ENCODE assay signal across 7 cellular contexts in genomic region chr2:236645141-236645540, GRCh38.
A peak's percentile ranks its signal among the peaks of the same experiment; 100 is the strongest.
DNase-seq lines count a peak whose midpoint lies in the region; ATAC-seq, FAIRE-seq and TF ChIP-seq lines count a peak whose summit lies in the region.
"Not testable (repeated sequence)": the region's sequence is repeated elsewhere in the genome, so short reads cannot be mapped to it uniquely, and the experiment has no call there.

No MANE protein-coding gene starts in this region.

- not testable (repeated sequence) for DNase-seq in IMR-90
- DNase-seq in activated CD8-positive, alpha-beta memory T cell treated with anti-CD3 and anti-CD28 coated beads, Interleukin-2, amount 50 U/mL, for 48 hours = peak; percentile 0
- DNase-seq in ecto neural progenitor cell (ENCODE audit: low spot score) = peak; percentile 1
- DNase-seq in kidney = peak; percentile 22
- peak in 1 of 2 experiments; percentile 20 for DNase-seq in mesothelial cell of epicardium (ENCODE audit: low spot score in 2 of 2, unreplicated experiment in 2 of 2)
- DNase-seq in sigmoid colon = peak; percentile 32
- peak; percentile 3 for DNase-seq in type B pancreatic cell (ENCODE audit: extremely low spot score, unreplicated experiment)

- dilution Hi-C loops in IMR-90 (cut with HindIII; ENCODE audit: low sequenced_read_pairs, unreplicated experiment) = not testable (repeated sequence)

- peaks cover 28% of the 10 kb centered on the region for H3K9me3 Mint-ChIP-seq in mesothelial cell of epicardium
- peaks cover 16% of the 10 kb centered on the region for H3K9me3 Mint-ChIP-seq in type B pancreatic cell

- H2BK15ac ChIP-seq in IMR-90 (ENCODE audit: low read depth, low read length) = peak overlapping the region; percentile 52; the same call in 1 of the 3 replicates

- in situ Hi-C loops in IMR-90 (cut with MboI; ENCODE audit: low sequenced_read_pairs) = not testable (repeated sequence)

- H3K23ac ChIP-seq in IMR-90 (ENCODE audit: low read depth, low read length) = not testable (repeated sequence)

- not testable (repeated sequence) for TF ChIP-seq RAD21 in IMR-90 (IDR thresholded peaks at IDR 0.05; ENCODE audit: low read length)

- peaks cover 12% of the 10 kb centered on the region; the same call in 1 of the 2 replicates for H3K9me3 ChIP-seq in IMR-90 (ENCODE audit: control insufficient read depth, insufficient read depth, low read length)
- not testable (repeated sequence) for H3K9me3 ChIP-seq in kidney (ENCODE audit: control insufficient read depth in 1 of 2, low read length in 2 of 2); sigmoid colon

- not testable (repeated sequence) for H4K8ac ChIP-seq in IMR-90 (ENCODE audit: low read depth in 2 of 2, low read length in 2 of 2)

- H2AFZ ChIP-seq in IMR-90 (replicated peaks; ENCODE audit: low read length, poor library complexity) = not testable (repeated sequence)

- 83% methylated on average over 1 of the region's 4 CpGs; no CpG with 5 or more reads in 1 of the 2 experiments for WGBS in IMR-90 (ENCODE audit: extremely low coverage in 2 of 2, insufficient read length in 1 of 2), 2 experiments
- 88 to 93% methylated on average over 4 of the region's 4 CpGs for WGBS in sigmoid colon, 2 donors

- not testable (repeated sequence) for H2AK9ac ChIP-seq in IMR-90 (replicated peaks; ENCODE audit: low read depth, low read length, poor library complexity)

- H3K79me1 ChIP-seq in IMR-90 (ENCODE audit: low read depth in 1 of 2, low read length in 2 of 2) = not testable (repeated sequence)

- H3K4me1 Mint-ChIP-seq in mesothelial cell of epicardium (peaks cover 23% of the 10 kb centered on the region), type B pancreatic cell (ENCODE audit: unreplicated experiment) (peaks cover 12% of the 10 kb centered on the region)

- H3K9ac ChIP-seq in IMR-90 (ENCODE audit: low read depth, low read length); kidney (ENCODE audit: low read length in 2 of 2): not testable (repeated sequence)

- intact Hi-C loops in IMR-90 (cut with micrococcal nuclease); kidney (cut with DNase I); sigmoid colon (cut with DNase I): not testable (repeated sequence)

- H3K27me3 Mint-ChIP-seq in mesothelial cell of epicardium (ENCODE audit: low read depth); type B pancreatic cell: not testable (repeated sequence)

- TF ChIP-seq CTCF in IMR-90 (conservative IDR thresholded peaks at IDR 0.05; ENCODE audit: low read depth, low read length); kidney (IDR thresholded peaks at IDR 0.05; ENCODE audit: borderline replicate concordance, extremely low read depth, insufficient read depth); mesothelial cell of epicardium (IDR thresholded peaks at IDR 0.05; ENCODE audit: unreplicated experiment); sigmoid colon (IDR thresholded peaks at IDR 0.05); type B pancreatic cell (conservative IDR thresholded peaks at IDR 0.05): not testable (repeated sequence)

- H3K9me1 ChIP-seq in IMR-90 (ENCODE audit: insufficient read depth, low read length) = not testable (repeated sequence)

- H2AK5ac ChIP-seq in IMR-90 (ENCODE audit: low read depth, low read length) = not testable (repeated sequence)

- TF ChIP-seq POLR2A in IMR-90 (IDR thresholded peaks at IDR 0.05; ENCODE audit: low read depth, low read length); sigmoid colon (IDR thresholded peaks at IDR 0.05): not testable (repeated sequence)

- H3K56ac ChIP-seq in IMR-90 (ENCODE audit: extremely low read depth, insufficient read depth, low read length) = not testable (repeated sequence)

- H3K36me3 ChIP-seq in IMR-90 (ENCODE audit: control insufficient read depth, insufficient read depth, low read length); kidney (ENCODE audit: control insufficient read depth in 1 of 2, insufficient read depth in 2 of 2, low read length in 2 of 2); sigmoid colon: not testable (repeated sequence)

- TF ChIP-seq EP300 in sigmoid colon (IDR thresholded peaks at IDR 0.05) = not testable (repeated sequence)

- POLR2A ChIA-PET in IMR-90 (lab: Charles Lee; ENCODE audit: unreplicated experiment) = not testable (repeated sequence)

- not testable (repeated sequence) for H3K18ac ChIP-seq in IMR-90 (ENCODE audit: low read depth, low read length)

- peak overlapping the region; percentile 83 for H3K27ac Mint-ChIP-seq in mesothelial cell of epicardium
- not testable (repeated sequence) for H3K27ac Mint-ChIP-seq in type B pancreatic cell

- H4K5ac ChIP-seq in IMR-90 (ENCODE audit: low read depth, low read length) = not testable (repeated sequence)

- not testable (repeated sequence) for H4K91ac ChIP-seq in IMR-90 (ENCODE audit: insufficient read depth, low read depth, low read length)

- CTCF ChIA-PET in IMR-90 (lab: Yijun Ruan, JAX) = not testable (repeated sequence)

- BruUV-seq in IMR-90 (replicated peaks; lab: Mats Ljungman, UMichigan) = not testable (repeated sequence)

- H3K4me3 Mint-ChIP-seq in mesothelial cell of epicardium, type B pancreatic cell: not testable (repeated sequence)

- not testable (repeated sequence) for H3K36me3 Mint-ChIP-seq in mesothelial cell of epicardium, type B pancreatic cell

- not testable (repeated sequence) for H3K4ac ChIP-seq in IMR-90 (ENCODE audit: low read depth, low read length)

- not testable (repeated sequence) for H3K4me2 ChIP-seq in IMR-90 (ENCODE audit: low read depth, low read length)

- H2BK20ac ChIP-seq in IMR-90 (ENCODE audit: low read depth, low read length) = not testable (repeated sequence)

- H2BK5ac ChIP-seq in IMR-90 (ENCODE audit: low read depth, low read length, poor library complexity, severe bottlenecking) = not testable (repeated sequence)

- not testable (repeated sequence) for H4K20me1 ChIP-seq in IMR-90 (ENCODE audit: insufficient read depth, low read length)

- H3K27ac ChIP-seq in IMR-90 (ENCODE audit: insufficient read depth, low read length); kidney (ENCODE audit: low read depth in 2 of 2, low read length in 2 of 2); sigmoid colon: not testable (repeated sequence)

- not testable (repeated sequence) for H3K27me3 ChIP-seq in IMR-90 (ENCODE audit: control insufficient read depth, insufficient read depth, low read length); sigmoid colon

- FAIRE-seq in kidney (lab: Jason Lieb, UNC) = not testable (repeated sequence)

- H3K4me1 ChIP-seq in IMR-90 (ENCODE audit: control insufficient read depth, insufficient read depth, low read length); kidney (ENCODE audit: control insufficient read depth in 1 of 2, insufficient read depth in 1 of 2, low read depth in 1 of 2, low read length in 2 of 2): not testable (repeated sequence)
- peaks cover 0 to 22% (median 17%) of the 10 kb centered on the region in 4 donors for H3K4me1 ChIP-seq in sigmoid colon

- H3K4me3 ChIP-seq in IMR-90 (ENCODE audit: insufficient read depth, low read depth, low read length); kidney (ENCODE audit: low read length in 2 of 2); sigmoid colon: not testable (repeated sequence)

- not testable (repeated sequence) for H3K14ac ChIP-seq in IMR-90 (replicated peaks; ENCODE audit: low read depth, low read length)

- ATAC-seq in IMR-90 (ENCODE audit: low read depth) = not testable (repeated sequence)

- H2BK120ac ChIP-seq in IMR-90 (ENCODE audit: low read depth, low read length) = not testable (repeated sequence)
